ENCODE assay signal across 14 cellular contexts in the genomic region with DNA sequence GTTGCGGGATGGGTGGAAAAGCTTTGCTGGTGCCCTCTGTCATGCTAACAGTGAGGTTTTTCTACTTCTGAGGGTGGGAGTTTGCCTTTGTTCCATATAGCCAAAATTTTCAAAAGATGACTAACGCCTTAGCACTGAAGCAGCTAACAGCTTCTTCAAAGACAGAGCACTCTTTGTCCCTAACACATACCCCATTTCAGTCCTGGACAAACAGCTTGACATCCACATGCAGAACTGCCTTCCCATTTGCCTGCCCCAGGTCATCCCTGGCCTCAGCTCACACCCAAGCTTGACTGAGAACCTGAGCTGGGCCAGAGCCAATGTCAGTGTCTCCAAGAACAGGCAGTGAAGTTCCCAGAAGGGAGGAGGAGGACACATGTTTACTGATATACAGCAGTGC. TPM values are rescaled to one million over a fixed set of nuclear protein-coding genes. Genes with fewer than 3 reads are reported as not detected.
DNase-seq lines count a peak whose midpoint lies in the region; ATAC-seq and TF ChIP-seq lines count a peak whose summit lies in the region.
"Had no signal": no experiment of that assay in that cellular context is flagged by ENCODE, and none has a peak within 500 bp of the region (broad histone marks: within the 10 kb centered on the region; RNA-seq: fewer than 3 reads in every experiment).

No MANE protein-coding gene starts in this region.

- H3K27me3 Mint-ChIP-seq in GM23338 (ENCODE audit: insufficient read depth, low read depth, poor library complexity): peaks cover 1% of the 10 kb centered on the region
- H3K27me3 Mint-ChIP-seq in activated naive CD4-positive, alpha-beta T cell treated with anti-CD3 and anti-CD28 coated beads for 36 hours (ENCODE audit: low read depth): peaks cover 29% of the 10 kb centered on the region

- peaks cover 38% of the 10 kb centered on the region for H3K4me1 Mint-ChIP-seq in GM23338
- no peaks in the 10 kb centered on the region for H3K4me1 Mint-ChIP-seq in activated naive CD4-positive, alpha-beta T cell treated with anti-CD3 and anti-CD28 coated beads for 36 hours (ENCODE audit: low read depth)

- H3K9me2 ChIP-seq in GM23338 (ENCODE audit: insufficient read depth): no peaks in the 10 kb centered on the region

- peaks cover 20% of the 10 kb centered on the region for H3K9me3 Mint-ChIP-seq in GM23338
- H3K9me3 Mint-ChIP-seq in activated naive CD4-positive, alpha-beta T cell treated with anti-CD3 and anti-CD28 coated beads for 36 hours: peaks cover 7% of the 10 kb centered on the region

- H3K36me3 ChIP-seq in GM23338 (ENCODE audit: insufficient read depth): peaks cover 14% of the 10 kb centered on the region

- CTCF ChIA-PET in activated naive CD4-positive, alpha-beta T cell treated with anti-CD3 and anti-CD28 coated beads for 36 hours (lab: Charles Lee): no interaction called here

- H3K36me3 Mint-ChIP-seq in GM23338 (ENCODE audit: low read depth): peaks cover 40% of the 10 kb centered on the region
- H3K36me3 Mint-ChIP-seq in activated naive CD4-positive, alpha-beta T cell treated with anti-CD3 and anti-CD28 coated beads for 36 hours (ENCODE audit: low read depth): peaks cover 1% of the 10 kb centered on the region
- H3K36me3 Mint-ChIP-seq: CD8-positive, alpha-beta T cell had no signal

- no peak overlapping the region for H2AFZ ChIP-seq in GM23338

- H3K4me2 ChIP-seq in GM23338: no peak overlapping the region

- peaks cover 3% of the 10 kb centered on the region; the same call in 1 of the 2 replicates for H3F3A ChIP-seq in GM23338 (replicated peaks; ENCODE audit: low read depth)

- intact Hi-C loops in activated naive CD4-positive, alpha-beta T cell treated with anti-CD3 and anti-CD28 coated beads for 36 hours (cut with micrococcal nuclease): no loop called here

- TF ChIP-seq CTCF in GM23338 (conservative IDR thresholded peaks at IDR 0.05; ENCODE audit: low read depth in 2 of 2): no peak

- H3K4me3 ChIP-seq in GM23338: no peak overlapping the region

- peaks cover 21% of the 10 kb centered on the region for H3K4me1 ChIP-seq in GM23338 (ENCODE audit: insufficient read depth)
- H3K4me1 ChIP-seq: BE2C had no signal

- H3K27ac Mint-ChIP-seq in GM23338: no peak overlapping the region; the same call in 1 of the 2 replicates
- no peak overlapping the region for H3K27ac Mint-ChIP-seq in activated naive CD4-positive, alpha-beta T cell treated with anti-CD3 and anti-CD28 coated beads for 36 hours
- H3K27ac Mint-ChIP-seq: CD8-positive, alpha-beta T cell had no signal

- H3K4me3 Mint-ChIP-seq in GM23338: no peak overlapping the region
- H3K4me3 Mint-ChIP-seq in activated naive CD4-positive, alpha-beta T cell treated with anti-CD3 and anti-CD28 coated beads for 36 hours: no peak overlapping the region
- H3K4me3 Mint-ChIP-seq: CD8-positive, alpha-beta T cell had no signal

- no peak for ATAC-seq in GM23338
- ATAC-seq: CD8-positive, alpha-beta T cell had no signal

- peak overlapping the region; percentile 63; the same call in 1 of the 2 replicates for H3K27ac ChIP-seq in GM23338 (ENCODE audit: low read depth)
- peak overlapping the region; percentile 64 for H3K27ac ChIP-seq in angular gyrus (ENCODE audit: low read depth, low read length)
- peak overlapping the region; percentile 28 for H3K27ac ChIP-seq in temporal lobe (ENCODE audit: low read depth, low read length)

- H3K27me3 ChIP-seq in GM23338 (ENCODE audit: insufficient read depth): no peaks in the 10 kb centered on the region
- H3K27me3 ChIP-seq: BE2C had no signal

- H3K79me2 ChIP-seq in GM23338 (replicated peaks; ENCODE audit: insufficient read depth): peaks cover 16% of the 10 kb centered on the region

- no peaks in the 10 kb centered on the region for H4K20me1 ChIP-seq in GM23338 (replicated peaks; ENCODE audit: insufficient read depth)

- DNase-seq in GM23338 (ENCODE audit: low spot score): no peak
- DNase-seq in midbrain (lab: John Stamatoyannopoulos, UW): peak; percentile 21
- DNase-seq in DMS53 (lab: John Stamatoyannopoulos, UW): no peak
- DNase-seq in activated naive CD4-positive, alpha-beta T cell treated with anti-CD3 and anti-CD28 coated beads for 36 hours: no peak
- no peak for DNase-seq in NCI-H345 (lab: John Stamatoyannopoulos, UW)
- DNase-seq: ACHN; BE2C; CD8-positive, alpha-beta T cell; NCI-H1092; NCI-H1694; NCI-H446; SHP77 treated with DMSO at 0.1 percent for 48 hours had no signal

TF ChIP-seq in GM23338, 12 proteins besides CTCF, POLR2A, EP300 and RAD21 (continues in another document):
- TF ChIP-seq NANOG (IDR thresholded peaks at IDR 0.05; ENCODE audit: borderline replicate concordance): no peak
- TF ChIP-seq ZNF114 (CRISPR knock-in tag; IDR thresholded peaks at IDR 0.05): no peak
- TF ChIP-seq STAT1 (IDR thresholded peaks at IDR 0.05; ENCODE audit: unreplicated experiment): no peak
- TF ChIP-seq, protein P1, sequence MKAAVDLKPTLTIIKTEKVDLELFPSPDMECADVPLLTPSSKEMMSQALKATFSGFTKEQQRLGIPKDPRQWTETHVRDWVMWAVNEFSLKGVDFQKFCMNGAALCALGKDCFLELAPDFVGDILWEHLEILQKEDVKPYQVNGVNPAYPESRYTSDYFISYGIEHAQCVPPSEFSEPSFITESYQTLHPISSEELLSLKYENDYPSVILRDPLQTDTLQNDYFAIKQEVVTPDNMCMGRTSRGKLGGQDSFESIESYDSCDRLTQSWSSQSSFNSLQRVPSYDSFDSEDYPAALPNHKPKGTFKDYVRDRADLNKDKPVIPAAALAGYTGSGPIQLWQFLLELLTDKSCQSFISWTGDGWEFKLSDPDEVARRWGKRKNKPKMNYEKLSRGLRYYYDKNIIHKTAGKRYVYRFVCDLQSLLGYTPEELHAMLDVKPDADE (IDR thresholded peaks at IDR 0.05): no peak
- no peak for TF ChIP-seq EZH2 (IDR thresholded peaks at IDR 0.05; ENCODE audit: low read depth, unreplicated experiment)
- no peak for TF ChIP-seq REST (IDR thresholded peaks at IDR 0.05; ENCODE audit: unreplicated experiment)
- no peak for TF ChIP-seq ZNF331 (CRISPR knock-in tag; IDR thresholded peaks at IDR 0.05; ENCODE audit: low read depth)
- no peak for TF ChIP-seq CREB1 (CRISPR knock-in tag; IDR thresholded peaks at IDR 0.05; ENCODE audit: low read depth)

RNA-seq across cellular contexts. Expression of gene HSPB8, which starts 30.7 kb away (rescaled TPM):
- total RNA-seq in GM23338 (2014; rRNA removed; shearing (Covaris generic)): 4.7 and 4.8 TPM in 2 replicates
- polyA plus RNA-seq in GM23338 (2016; fragmentation: Nextera tagmentation; extraction: Ambion mirVana): 3.5 and 4.3 TPM in 2 replicates
- total RNA-seq in temporal lobe: 1.2 TPM
- total RNA-seq in activated naive CD4-positive, alpha-beta T cell treated with anti-CD3 and anti-CD28 coated beads for 36 hours: not detected
- total RNA-seq: CD8-positive, alpha-beta T cell had no signal
